In genomic region chr1:20212685-20213331, GRCh38 we compare ENCODE assay signal across 9 cellular contexts. TPM values are rescaled to one million over a fixed set of nuclear protein-coding genes. Genes with fewer than 3 reads are reported as not detected.
DNase-seq lines count a peak whose midpoint lies in the region; ATAC-seq and TF ChIP-seq lines count a peak whose summit lies in the region.
"Had no signal": no experiment of that assay in that cellular context is flagged by ENCODE, and none has a peak within 500 bp of the region (broad histone marks: within the 10 kb centered on the region; RNA-seq: fewer than 3 reads in every experiment).

No MANE protein-coding gene starts in this region.

- H3K36me3 ChIP-seq in spleen: no peaks in the 10 kb centered on the region

- H3K27me3 ChIP-seq in spleen (replicated peaks in 1 of 7): peaks cover 0 to 47% (median 0%) of the 10 kb centered on the region in 7 donors

- intact Hi-C loops in spleen (cut with DNase I; ENCODE audit: low total_unique reads): loop anchor here (2.0 kb wide), 1 partner anchor 280 kb away; no protein-coding TSS in a partner anchor

- peaks cover 7 to 22% (median 20%) of the 10 kb centered on the region in 6 donors for H3K4me1 ChIP-seq in spleen

- peak; percentile 81 for DNase-seq in GM13976 (ENCODE audit: low spot score)
- DNase-seq in NCI-H187 treated with DMSO at 0.1 percent for 48 hours (lab: John Stamatoyannopoulos, UW): peak; percentile 34
- peak; percentile 39 for DNase-seq in T1000 (lab: John Stamatoyannopoulos, UW)
- peak; percentile 13 for DNase-seq in astrocyte of the cerebellum (ENCODE audit: low read depth)
- peak; percentile 86 for DNase-seq in iPS DF 19.7 (ENCODE audit: low read depth, low spot score)
- DNase-seq in spleen: peak; percentile 88

- peak; percentile 30 for TF ChIP-seq CTCF in GM13976 (IDR thresholded peaks at IDR 0.05; ENCODE audit: borderline replicate concordance, control extremely low read depth, extremely low read depth, insufficient read depth, missing control alignments)
- TF ChIP-seq CTCF in astrocyte of the cerebellum (IDR thresholded peaks at IDR 0.05; ENCODE audit: low read depth, low read length, missing control alignments): peak; percentile 82
- TF ChIP-seq CTCF in spleen (IDR thresholded peaks at IDR 0.05 in 8 of 11, conservative IDR thresholded peaks at IDR 0.05 in 3 of 11): peak; percentile 29 to 84 (median 68)

- ATAC-seq in GM19035 (IDR thresholded peaks at IDR 0.05; ENCODE audit: unreplicated experiment) (no peak), GM19395 (IDR thresholded peaks at IDR 0.05; ENCODE audit: unreplicated experiment) (no peak)

- peaks cover 0 to 3% (median 0%) of the 10 kb centered on the region in 8 donors for H3K9me3 ChIP-seq in spleen

- WGBS in spleen, 5 donors: 3 to 6% (median 4%) methylated on average over 20 to 21 of the region's 21 CpGs

- H3K4me3 ChIP-seq in astrocyte of the cerebellum (ENCODE audit: low read depth, low read length) (no peak overlapping the region), spleen (peak overlapping the region in 1 of 8 donors; percentile 39)

- no peak for TF ChIP-seq POLR2A in spleen (IDR thresholded peaks at IDR 0.05)

- no peak overlapping the region for H3K27ac ChIP-seq in spleen

- in situ Hi-C loops in GM13976 (cut with MboI; ENCODE audit: low sequenced_read_pairs, unreplicated experiment) (loop anchor here (10.0 kb wide), 1 partner anchor 282 kb away; no protein-coding TSS in a partner anchor), astrocyte of the cerebellum (cut with HindIII; ENCODE audit: low sequenced_read_pairs) (loop anchor here (10.0 kb wide), 1 partner anchor 262 kb away; no protein-coding TSS in a partner anchor)

RNA-seq across cellular contexts. Expression of gene PLA2G2C, which starts 26.5 kb away (rescaled TPM):
- total RNA-seq in spleen: under 1 TPM in 1 of 7 donors, not detected in 6; 0.17 TPM
- polyA plus RNA-seq in spleen: not detected
- total RNA-seq: skeletal muscle tissue had no signal

RNA-seq across cellular contexts. Expression of gene UBXN10, which starts 26.9 kb away (rescaled TPM):
- under 1 TPM; 0.15 to 0.26 (median 0.19) TPM for total RNA-seq in spleen
- under 1 TPM; 0.07 to 0.18 (median 0.10) TPM for polyA plus RNA-seq in spleen

Comparison
In these comparisons a context has a peak if more than half of its experiments do, and no peak if none do; other contexts are left out.
1. DNase-seq: peak in every context shown above with its lines; median percentile 88 in spleen; 86 in iPS DF 19.7; 81 in GM13976; 39 in T1000; 34 in NCI-H187 treated with DMSO at 0.1 percent for 48 hours; 13 in astrocyte of the cerebellum.
2. CTCF ChIP-seq: peak in every context shown above with its lines; median percentile 82 in astrocyte of the cerebellum; 68 in spleen; 30 in GM13976.